9 cellular contexts compared by ENCODE assay signal in genomic region chr16:57999366-57999970, GRCh38. TPM values are rescaled to one million over a fixed set of nuclear protein-coding genes. Genes with fewer than 3 reads are reported as not detected.
A peak's percentile ranks its signal among the peaks of the same experiment; 100 is the strongest.
DNase-seq lines count a peak whose midpoint lies in the region; ATAC-seq, FAIRE-seq and TF ChIP-seq lines count a peak whose summit lies in the region.
"Had no signal": no experiment of that assay in that cellular context is flagged by ENCODE, and none has a peak within 500 bp of the region (broad histone marks: within the 10 kb centered on the region; RNA-seq: fewer than 3 reads in every experiment).

No MANE protein-coding gene starts in this region.

- H3K4me2 ChIP-seq in MM.1S (ENCODE audit: low read depth, low read length): peak overlapping the region; percentile 98

- DNase-seq in GM03348 (ENCODE audit: low spot score) (peak; percentile 40), MM.1S (peak; percentile 36), hepatic stellate cell (ENCODE audit: low spot score) (peak; percentile 54), small intestine (peak; percentile 16), GOT3 (lab: John Stamatoyannopoulos, UW) (no peak), iPS-NIHi11 (ENCODE audit: low spot score) (no peak)
- DNase-seq in activated naive CD4-positive, alpha-beta T cell treated with anti-CD3 and anti-CD28 coated beads, Interleukin-2, amount 50 U/mL, for 16 hours: peak; percentile 34

- H3K4me1 ChIP-seq in MM.1S (ENCODE audit: low read length) (peaks cover 19% of the 10 kb centered on the region), small intestine (ENCODE audit: control insufficient read depth in 2 of 2, insufficient read depth in 1 of 2, low read depth in 1 of 2, low read length in 1 of 2) (no peaks in the 10 kb centered on the region)

- peak overlapping the region; percentile 31; the same call in 1 of the 2 replicates for H3K27ac ChIP-seq in MM.1S (ENCODE audit: low read length)
- H3K27ac ChIP-seq in small intestine (ENCODE audit: low read depth in 1 of 2, low read length in 1 of 2): peak overlapping the region; percentile 66 to 71

- H3K79me2 ChIP-seq in MM.1S (ENCODE audit: low read length): peaks cover 15% of the 10 kb centered on the region

- H3K36me3 ChIP-seq in MM.1S (replicated peaks; ENCODE audit: insufficient read depth, low read length) (no peaks in the 10 kb centered on the region), small intestine (ENCODE audit: control insufficient read depth in 2 of 2, insufficient read depth in 2 of 2, low read length in 2 of 2) (no peaks in the 10 kb centered on the region)

- H3K4me3 ChIP-seq in MM.1S (ENCODE audit: low read length) (peak overlapping the region; percentile 61), small intestine (ENCODE audit: low read depth in 1 of 2, low read length in 2 of 2) (peak overlapping the region; percentile 78 to 85)

- no peaks in the 10 kb centered on the region for H3K9me3 ChIP-seq in MM.1S (replicated peaks; ENCODE audit: insufficient read depth, low read length)
- H3K9me3 ChIP-seq in small intestine (ENCODE audit: control insufficient read depth, low read depth): no peaks in the 10 kb centered on the region

- no peaks in the 10 kb centered on the region for H3K9me2 ChIP-seq in MM.1S (replicated peaks; ENCODE audit: insufficient read depth, low read length)

- no peak for FAIRE-seq in small intestine (lab: Jason Lieb, UNC)
- FAIRE-seq: TTC549 had no signal

- H2AFZ ChIP-seq in MM.1S (ENCODE audit: low read length): peak overlapping the region; percentile 91

- WGBS in small intestine, 3 donors: 14 to 21% (median 18%) methylated on average over 6 of the region's 6 CpGs

- ATAC-seq in HG03378 (IDR thresholded peaks at IDR 0.05; ENCODE audit: unreplicated experiment): no peak

- H4K20me1 ChIP-seq in MM.1S (ENCODE audit: insufficient read depth, low read length): no peaks in the 10 kb centered on the region; the same call in 1 of the 2 replicates

- H3F3A ChIP-seq in MM.1S (ENCODE audit: insufficient read depth, low read length): peaks cover 14% of the 10 kb centered on the region

- no peak; the same call in 1 of the 2 replicates for TF ChIP-seq CTCF in MM.1S (IDR thresholded peaks at IDR 0.05; ENCODE audit: low read length)

- peak overlapping the region; percentile 86 for H3K9ac ChIP-seq in MM.1S (ENCODE audit: low read length)

- H3K27me3 ChIP-seq in MM.1S (replicated peaks; ENCODE audit: insufficient read depth, low read length): no peaks in the 10 kb centered on the region
- H3K27me3 ChIP-seq in small intestine (ENCODE audit: control insufficient read depth in 2 of 2, insufficient read depth in 2 of 2, low read length in 2 of 2): no peaks in the 10 kb centered on the region

RNA-seq across cellular contexts. Expression of gene ZNF319, which starts 1.0 kb away (rescaled TPM):
- 1 to 10 TPM; 2.2 to 4.0 (median 2.4) TPM for polyA plus RNA-seq in small intestine

RNA-seq across cellular contexts. Expression of gene USB1, which starts 1.7 kb away (rescaled TPM):
- 10 to 100 TPM; 21.7 to 26.5 (median 26.2) TPM for polyA plus RNA-seq in small intestine

RNA-seq across cellular contexts. Expression of gene MMP15, which starts 26.1 kb away (rescaled TPM):
- 10 to 100 TPM; 38.2 to 67.3 (median 47.2) TPM for polyA plus RNA-seq in small intestine

RNA-seq across cellular contexts. Expression of gene CNGB1, which starts 28.5 kb away (rescaled TPM):
- polyA plus RNA-seq in small intestine: 1 to 10 TPM in 1 of 3 donors, not detected in 2; 1.7 TPM

Comparison
In these comparisons a context has a peak if more than half of its experiments do, and no peak if none do; other contexts are left out.
1. DNase-seq: peak in GM03348 (single experiment), MM.1S (single experiment), activated naive CD4-positive, alpha-beta T cell treated with anti-CD3 and anti-CD28 coated beads, Interleukin-2, amount 50 U/mL, for 16 hours (single experiment), hepatic stellate cell (single experiment) and small intestine (single experiment); none in GOT3 (single experiment) and iPS-NIHi11 (single experiment).